8 cellular contexts compared by ENCODE assay signal in the genomic region with DNA sequence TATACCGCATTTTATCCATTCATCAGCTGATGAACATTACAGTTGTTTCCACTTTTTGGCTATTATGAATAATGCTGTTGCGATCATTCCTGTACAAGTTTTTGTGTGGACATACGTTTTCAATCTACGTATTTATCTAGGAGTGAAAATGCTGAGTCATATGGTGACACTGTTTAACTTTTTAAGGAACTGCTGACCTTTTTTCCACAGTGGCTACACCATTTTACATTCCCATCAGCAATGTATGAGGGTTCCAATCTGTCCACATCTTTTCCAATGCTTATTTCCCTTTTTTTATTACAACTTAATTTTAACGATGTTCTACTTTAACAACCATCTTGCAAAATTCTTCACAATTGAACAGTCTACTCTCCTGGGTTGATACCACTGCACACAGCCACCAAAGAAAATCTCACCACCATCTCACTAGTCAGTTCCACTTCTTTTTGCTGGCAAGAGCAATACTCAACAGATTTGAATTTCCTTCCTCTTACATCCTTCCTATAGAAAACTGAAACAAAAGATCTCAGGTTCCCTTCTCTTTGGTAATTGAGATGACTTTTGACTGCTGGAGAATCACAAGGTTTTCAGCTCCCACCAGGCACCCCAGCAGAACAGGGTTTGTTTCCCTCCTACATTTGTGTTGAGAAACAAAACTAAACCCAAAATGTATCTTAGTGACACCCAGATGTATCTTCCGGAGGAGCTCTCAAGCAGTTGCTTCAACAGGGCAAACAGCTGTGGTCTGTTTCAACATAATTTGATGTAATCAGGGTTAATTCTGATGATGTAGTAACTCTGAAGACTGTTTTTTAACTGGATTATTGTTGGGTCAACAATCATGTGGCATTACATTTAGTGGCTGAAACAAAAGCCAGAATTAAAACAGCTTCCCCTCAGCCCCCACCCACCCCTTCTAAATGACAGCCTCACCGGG. TPM values are rescaled to one million over a fixed set of nuclear protein-coding genes. Genes with fewer than 3 reads are reported as not detected.
A peak's percentile ranks its signal among the peaks of the same experiment; 100 is the strongest.
DNase-seq lines count a peak whose midpoint lies in the region; ATAC-seq and TF ChIP-seq lines count a peak whose summit lies in the region.

No MANE protein-coding gene starts in this region.

- peak overlapping the region; percentile 56 for H3K4me3 Mint-ChIP-seq in activated naive CD8-positive, alpha-beta T cell treated with anti-CD3 and anti-CD28 coated beads, Interleukin-2, amount 10 ng/mL, durations not matched to agents 7 days and 5 days
- H3K4me3 Mint-ChIP-seq in osteocyte (ENCODE audit: unreplicated experiment) (no peak overlapping the region), glutamatergic neuron (ENCODE audit: unreplicated experiment) (no peak overlapping the region)

- DNase-seq in activated naive CD8-positive, alpha-beta T cell treated with anti-CD3 and anti-CD28 coated beads, Interleukin-2, amount 10 ng/mL, durations not matched to agents 7 days and 5 days, result no peak
- no peak for DNase-seq in osteocyte (ENCODE audit: extremely low spot score, unreplicated experiment)
- DNase-seq in NCI-H1048 (lab: John Stamatoyannopoulos, UW), result no peak
- no peak for DNase-seq in SW480 (ENCODE audit: low spot score)
- no peak for DNase-seq in aorta
- DNase-seq in glutamatergic neuron, result no peak

- H3K27me3 Mint-ChIP-seq in activated naive CD8-positive, alpha-beta T cell treated with anti-CD3 and anti-CD28 coated beads, Interleukin-2, amount 10 ng/mL, durations not matched to agents 7 days and 5 days, result peaks cover 6% of the 10 kb centered on the region
- H3K27me3 Mint-ChIP-seq in osteocyte (ENCODE audit: unreplicated experiment), result no peaks in the 10 kb centered on the region
- peaks cover 2% of the 10 kb centered on the region for H3K27me3 Mint-ChIP-seq in glutamatergic neuron (ENCODE audit: unreplicated experiment)

- H3K4me1 ChIP-seq in aorta (ENCODE audit: control insufficient read depth in 1 of 2, insufficient read depth in 2 of 2, low read length in 2 of 2), result no peaks in the 10 kb centered on the region

- 63 to 66% methylated on average over 7 of the region's 7 CpGs for WGBS in aorta, 2 donors

- H3K36me3 Mint-ChIP-seq in activated naive CD8-positive, alpha-beta T cell treated with anti-CD3 and anti-CD28 coated beads, Interleukin-2, amount 10 ng/mL, durations not matched to agents 7 days and 5 days, result peaks cover 5% of the 10 kb centered on the region
- no peaks in the 10 kb centered on the region for H3K36me3 Mint-ChIP-seq in osteocyte (ENCODE audit: unreplicated experiment)
- H3K36me3 Mint-ChIP-seq in glutamatergic neuron (ENCODE audit: unreplicated experiment), result no peaks in the 10 kb centered on the region

- no peaks in the 10 kb centered on the region for H3K9me3 Mint-ChIP-seq in activated naive CD8-positive, alpha-beta T cell treated with anti-CD3 and anti-CD28 coated beads, Interleukin-2, amount 10 ng/mL, durations not matched to agents 7 days and 5 days
- H3K9me3 Mint-ChIP-seq in osteocyte (ENCODE audit: unreplicated experiment), result no peaks in the 10 kb centered on the region
- H3K9me3 Mint-ChIP-seq in glutamatergic neuron (ENCODE audit: unreplicated experiment), result peaks cover 2% of the 10 kb centered on the region

- H3K27me3 ChIP-seq in aorta (ENCODE audit: control insufficient read depth in 1 of 2, insufficient read depth in 2 of 2, low read length in 1 of 2), result no peaks in the 10 kb centered on the region

- POLR2A ChIA-PET in activated naive CD8-positive, alpha-beta T cell treated with anti-CD3 and anti-CD28 coated beads, Interleukin-2, amount 10 ng/mL, durations not matched to agents 7 days and 5 days (lab: Charles Lee), result no interaction called here

- H3K27ac ChIP-seq in aorta (ENCODE audit: low read depth in 1 of 2, low read length in 2 of 2), result no peak overlapping the region

- H3K36me3 ChIP-seq in aorta (ENCODE audit: control insufficient read depth in 1 of 2, insufficient read depth in 2 of 2, low read length in 1 of 2), result no peaks in the 10 kb centered on the region

- no peaks in the 10 kb centered on the region for H3K9me3 ChIP-seq in aorta (ENCODE audit: control insufficient read depth, low read length)

- TF ChIP-seq CTCF in osteocyte (IDR thresholded peaks at IDR 0.05) (no peak), glutamatergic neuron (IDR thresholded peaks at IDR 0.05; ENCODE audit: partially characterized antibody, unreplicated experiment) (no peak)

- H3K4me3 ChIP-seq in aorta (ENCODE audit: low read length in 2 of 2), result no peak overlapping the region

- H3K27ac Mint-ChIP-seq in activated naive CD8-positive, alpha-beta T cell treated with anti-CD3 and anti-CD28 coated beads, Interleukin-2, amount 10 ng/mL, durations not matched to agents 7 days and 5 days, result peak overlapping the region; percentile 82
- H3K27ac Mint-ChIP-seq in osteocyte (ENCODE audit: unreplicated experiment) (peak overlapping the region; percentile 61), glutamatergic neuron (ENCODE audit: unreplicated experiment) (no peak overlapping the region)

- intact Hi-C loops in aorta (cut with DNase I), result loop anchor here (5.0 kb wide), 2 partner anchors 197 to 277 kb away; no protein-coding TSS in a partner anchor

- peak; percentile 41 for ATAC-seq in GM19324 (IDR thresholded peaks at IDR 0.05; ENCODE audit: low FRiP score, unreplicated experiment)
- ATAC-seq in HG03460 (IDR thresholded peaks at IDR 0.05; ENCODE audit: unreplicated experiment), result peak; percentile 35
- ATAC-seq in activated naive CD8-positive, alpha-beta T cell treated with anti-CD3 and anti-CD28 coated beads, Interleukin-2, amount 10 ng/mL, durations not matched to agents 7 days and 5 days (ENCODE audit: low read depth), result peak; percentile 27
- ATAC-seq in aorta (ENCODE audit: low FRiP score), result no peak

- peaks cover 26% of the 10 kb centered on the region for H3K4me1 Mint-ChIP-seq in activated naive CD8-positive, alpha-beta T cell treated with anti-CD3 and anti-CD28 coated beads, Interleukin-2, amount 10 ng/mL, durations not matched to agents 7 days and 5 days
- peaks cover 28% of the 10 kb centered on the region for H3K4me1 Mint-ChIP-seq in osteocyte (ENCODE audit: unreplicated experiment)
- peaks cover 12% of the 10 kb centered on the region for H3K4me1 Mint-ChIP-seq in glutamatergic neuron (ENCODE audit: low read depth, unreplicated experiment)

RNA-seq across cellular contexts. Expression of a gene that starts 7.0 kb away (rescaled TPM):
- 1 to 10 TPM; 7.1 to 7.5 TPM for total RNA-seq in activated naive CD8-positive, alpha-beta T cell treated with anti-CD3 and anti-CD28 coated beads, Interleukin-2, amount 10 ng/mL, durations not matched to agents 7 days and 5 days
- 11.4 TPM in 2 replicates for total RNA-seq in osteocyte
- 10 to 100 TPM; 80.9 to 82.6 TPM for total RNA-seq in aorta
- polyA plus RNA-seq in aorta, result 10 to 100 TPM; 19.3 to 29.4 TPM
- total RNA-seq in glutamatergic neuron (ENCODE audit: unreplicated experiment), result 87.9 TPM
